21 cellular contexts compared by ENCODE assay signal in the genomic region with DNA sequence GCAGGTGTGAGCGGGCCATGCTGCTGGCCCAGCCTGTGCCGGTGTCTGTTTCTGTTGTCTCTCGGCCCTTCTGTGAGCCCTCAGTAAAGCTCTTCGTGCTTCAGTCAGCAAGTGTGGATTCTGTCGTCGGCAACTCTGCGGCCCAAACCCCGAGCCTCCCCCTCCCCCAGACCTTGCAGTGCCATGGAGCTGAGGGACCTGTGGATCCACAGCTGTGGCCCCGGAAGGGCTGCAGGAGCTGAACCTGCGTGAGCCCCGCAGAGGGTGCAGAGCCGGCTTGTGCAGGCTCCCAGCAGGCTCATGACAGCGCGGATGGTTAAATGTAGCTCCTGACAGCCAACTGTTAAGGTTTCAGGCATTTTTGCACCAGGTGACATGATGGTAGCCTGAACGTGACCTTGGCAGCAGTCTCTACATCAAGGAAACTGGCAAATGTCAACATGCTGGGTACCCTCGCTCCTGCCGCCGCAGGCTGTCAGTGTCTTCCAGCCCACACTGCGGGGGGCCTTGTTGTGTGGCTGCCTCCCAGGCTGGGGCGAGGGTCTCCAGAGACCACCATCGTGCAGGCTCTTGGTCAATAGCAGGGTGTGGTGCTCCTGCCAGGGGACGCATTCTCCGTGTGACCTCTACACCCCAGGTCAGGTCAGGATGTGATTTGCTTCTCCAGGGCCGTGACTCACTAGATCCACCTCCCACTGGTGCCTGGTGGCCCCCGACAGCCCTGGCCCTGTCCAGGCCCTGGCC.
"Had no signal": no experiment of that assay in that cellular context is flagged by ENCODE, and none has a peak within 500 bp of the region (broad histone marks: within the 10 kb centered on the region; RNA-seq: fewer than 3 reads in every experiment).

No MANE protein-coding gene starts in this region.

- H3K27ac ChIP-seq: coronary artery, esophagus squamous epithelium, gastroesophageal sphincter, lower lobe of right lung, neutrophil, pancreas, stomach, suprapubic skin, tibial nerve had no signal

- H3K4me1 Mint-ChIP-seq: stimulated activated memory B cell treated with anti-CD40 and anti-IgM and Interleukin-4, amounts not matched to agents 10 μg/mL and 1 μg/mL and 100 μg/mL, for 72 hours had no signal

- H3K4me3 Mint-ChIP-seq: activated naive CD4-positive, alpha-beta T cell treated with anti-CD3 and anti-CD28 coated beads, Interleukin-2, amount 10 ng/mL, durations not matched to agents 7 days and 5 days; activated T-cell treated with anti-CD3 and anti-CD28 coated beads, Interleukin-2, amount 50 U/mL, for 4 hours; naive thymus-derived CD8-positive, alpha-beta T cell; stimulated activated memory B cell treated with anti-CD40 and anti-IgM and Interleukin-4, amounts not matched to agents 10 μg/mL and 1 μg/mL and 100 μg/mL, for 72 hours had no signal

- H3K9me3 ChIP-seq: esophagus squamous epithelium, gastroesophageal sphincter, lower lobe of right lung, neutrophil, pancreas, stomach, suprapubic skin, tibial nerve had no signal

- H3K4me3 ChIP-seq: coronary artery, esophagus squamous epithelium, gastroesophageal sphincter, lower lobe of right lung, pancreas, smooth muscle cell, stomach, suprapubic skin, tibial nerve had no signal

- H3K27me3 ChIP-seq: esophagus squamous epithelium, gastroesophageal sphincter, neutrophil, pancreas, stomach, suprapubic skin, tibial nerve had no signal

- H3K36me3 Mint-ChIP-seq: activated naive CD4-positive, alpha-beta T cell treated with anti-CD3 and anti-CD28 coated beads, Interleukin-2, amount 10 ng/mL, durations not matched to agents 7 days and 5 days; naive thymus-derived CD8-positive, alpha-beta T cell; stimulated activated memory B cell treated with anti-CD40 and anti-IgM and Interleukin-4, amounts not matched to agents 10 μg/mL and 1 μg/mL and 100 μg/mL, for 72 hours had no signal

- H3K4me1 ChIP-seq: esophagus squamous epithelium, lower lobe of right lung, pancreas, suprapubic skin had no signal

- H3K27ac Mint-ChIP-seq: activated naive CD4-positive, alpha-beta T cell treated with anti-CD3 and anti-CD28 coated beads, Interleukin-2, amount 10 ng/mL, durations not matched to agents 7 days and 5 days; activated T-helper 2 cell treated with anti-CD3 and anti-CD28 coated beads, Interferon-gamma antibody, Interleukin-2, Interleukin-4, amounts not matched to agents 10 μg/mL and 5 μg/mL and 100 μg/mL, durations not matched to agents 14 hours and 24 hours and 36 hours; stimulated activated memory B cell treated with anti-CD40 and anti-IgM and Interleukin-4, amounts not matched to agents 10 μg/mL and 1 μg/mL and 100 μg/mL, for 72 hours had no signal

- DNase-seq: activated CD8-positive, alpha-beta memory T cell treated with anti-CD3 and anti-CD28 coated beads for 24 hours; activated CD8-positive, alpha-beta memory T cell treated with anti-CD3 and anti-CD28 coated beads, Interleukin-2, amount 50 U/mL, for 4 hours; activated naive CD4-positive, alpha-beta T cell treated with anti-CD3 and anti-CD28 coated beads, Interleukin-2, amount 10 ng/mL, durations not matched to agents 7 days and 5 days; activated T-cell treated with anti-CD3 and anti-CD28 coated beads, Interleukin-2, amount 50 U/mL, for 4 hours; cerebellar nuclear complex; esophagus squamous epithelium; left colon; lower lobe of right lung; stimulated activated CD4-positive, alpha-beta T cell treated with anti-CD3 and anti-CD28 coated beads, Interleukin-15, amount 100 ng/mL, for 24 hours; stomach; T-helper 1 cell had no signal

- ATAC-seq: activated T-cell treated with anti-CD3 and anti-CD28 coated beads, Interleukin-2, amount 50 U/mL, for 4 hours; left colon; naive thymus-derived CD8-positive, alpha-beta T cell; stimulated activated memory B cell treated with anti-CD40 and anti-IgM and Interleukin-4, amounts not matched to agents 10 μg/mL and 1 μg/mL and 100 μg/mL, for 72 hours had no signal

- H3K9me3 Mint-ChIP-seq: activated T-cell treated with anti-CD3 and anti-CD28 coated beads, Interleukin-2, amount 50 U/mL, for 4 hours; activated T-helper 2 cell treated with anti-CD3 and anti-CD28 coated beads, Interferon-gamma antibody, Interleukin-2, Interleukin-4, amounts not matched to agents 10 μg/mL and 5 μg/mL and 100 μg/mL, durations not matched to agents 14 hours and 24 hours and 36 hours; naive thymus-derived CD8-positive, alpha-beta T cell had no signal

- H3K36me3 ChIP-seq: esophagus squamous epithelium, lower lobe of right lung, neutrophil, pancreas, suprapubic skin had no signal
